ENCODE assay signal across 17 cellular contexts in genomic region chr16:86762035-86762550, GRCh38.
DNase-seq lines count a peak whose midpoint lies in the region; ATAC-seq and TF ChIP-seq lines count a peak whose summit lies in the region.
"Had no signal": no experiment of that assay in that cellular context is flagged by ENCODE, and none has a peak within 500 bp of the region (broad histone marks: within the 10 kb centered on the region; RNA-seq: fewer than 3 reads in every experiment).

No MANE protein-coding gene starts in this region.

- peaks cover 5% of the 10 kb centered on the region for H3F3A ChIP-seq in GM23248 (ENCODE audit: insufficient read depth)
- H3F3A ChIP-seq in SK-N-SH (replicated peaks; ENCODE audit: insufficient read depth): peaks cover 40% of the 10 kb centered on the region

- H2AFZ ChIP-seq in GM23248: peak overlapping the region; percentile 65; the same call in 1 of the 2 replicates
- H2AFZ ChIP-seq in SK-N-SH (ENCODE audit: low read depth): peak overlapping the region; percentile 46; the same call in 1 of the 2 replicates

- peak overlapping the region; percentile 30; the same call in 1 of the 2 replicates for H3K9ac ChIP-seq in GM23248
- peak overlapping the region; percentile 49 for H3K9ac ChIP-seq in SK-N-SH

- TF ChIP-seq RAD21 in SK-N-SH (IDR thresholded peaks at IDR 0.05; ENCODE audit: low read length): no peak

- POLR2A ChIA-PET in SK-N-SH (lab: Yijun Ruan, JAX): no interaction called here

- ATAC-seq in GM19397 (IDR thresholded peaks at IDR 0.05; ENCODE audit: unreplicated experiment) (no peak), omental fat pad (ENCODE audit: low FRiP score) (no peak), GM21367 (IDR thresholded peaks at IDR 0.05; ENCODE audit: unreplicated experiment) (no peak)
- ATAC-seq: left lobe of liver had no signal

- H3K4me3 ChIP-seq in GM23248 (peak overlapping the region; percentile 69), SK-N-SH (ENCODE audit: low read depth in 2 of 2, low read length in 1 of 2) (peak overlapping the region; percentile 30 to 64; a peak in 3 of 4 replicates), foreskin fibroblast (ENCODE audit: low read depth in 1 of 2, low read length in 2 of 2) (peak overlapping the region; percentile 31 to 36), sigmoid colon (no peak overlapping the region)
- H3K4me3 ChIP-seq: colonic mucosa had no signal

- H3K4me2 ChIP-seq in GM23248 (ENCODE audit: unreplicated experiment) (peak overlapping the region; percentile 84), SK-N-SH (peak overlapping the region; percentile 86)

- no peak for TF ChIP-seq CTCF in SK-N-SH (IDR thresholded peaks at IDR 0.05)
- no peak for TF ChIP-seq CTCF in foreskin fibroblast (IDR thresholded peaks at IDR 0.05; ENCODE audit: low read depth, low read length)
- no peak for TF ChIP-seq CTCF in sigmoid colon (IDR thresholded peaks at IDR 0.05)
- TF ChIP-seq CTCF in omental fat pad (IDR thresholded peaks at IDR 0.05): no peak

- H3K9me2 ChIP-seq in GM23248 (ENCODE audit: insufficient read depth): no peaks in the 10 kb centered on the region
- no peaks in the 10 kb centered on the region for H3K9me2 ChIP-seq in SK-N-SH

- CTCF ChIA-PET in SK-N-SH (lab: Yijun Ruan, JAX): interaction anchor here (2.0 to 3.1 kb wide), 2 partner anchors 8 to 12 kb away, joined by 9 to 11 read pairs; no protein-coding TSS in a partner anchor

- H3K36me3 ChIP-seq in GM23248 (ENCODE audit: low read depth) (no peaks in the 10 kb centered on the region), SK-N-SH (replicated peaks in 1 of 2; ENCODE audit: control insufficient read depth in 1 of 2, insufficient read depth in 2 of 2, low read length in 1 of 2) (no peaks in the 10 kb centered on the region), sigmoid colon (no peaks in the 10 kb centered on the region)
- H3K36me3 ChIP-seq: colonic mucosa had no signal

- DNase-seq in GM23248 (no peak), SK-N-SH (no peak), foreskin fibroblast (no peak), sigmoid colon (peak; percentile 6), omental fat pad (ENCODE audit: low spot score) (no peak)
- DNase-seq in stimulated activated CD4-positive, alpha-beta T cell treated with anti-CD3 and anti-CD28 coated beads, Interleukin-15, amount 100 ng/mL, for 24 hours: no peak
- DNase-seq: activated CD4-positive, alpha-beta T cell treated with anti-CD3 and anti-CD28 coated beads, Interleukin-2, amount 10 ng/mL, durations not matched to agents 24 days and 14 days; anterior cingulate cortex; colonic mucosa; NCI-H1694; NCI-H446 treated with DMSO at 0.1 percent for 48 hours; RPMI8226; stimulated activated CD4-positive, alpha-beta T cell treated with anti-CD3 and anti-CD28 coated beads, Interleukin-4, amount 100 ng/mL, for 4 hours; substantia nigra had no signal

- no peak for TF ChIP-seq POLR2A in sigmoid colon (IDR thresholded peaks at IDR 0.05)

- intact Hi-C loops in sigmoid colon (cut with DNase I): no loop called here

- H3K9me3 ChIP-seq in GM23248 (ENCODE audit: low read depth): no peaks in the 10 kb centered on the region
- H3K9me3 ChIP-seq in SK-N-SH: no peaks in the 10 kb centered on the region
- peaks cover 0 to 3% (median 0%) of the 10 kb centered on the region in 4 donors for H3K9me3 ChIP-seq in sigmoid colon
- H3K9me3 ChIP-seq: colonic mucosa had no signal

- peaks cover 15% of the 10 kb centered on the region; the same call in 1 of the 2 replicates for H3K4me1 ChIP-seq in GM23248 (ENCODE audit: insufficient read depth)
- H3K4me1 ChIP-seq in SK-N-SH (ENCODE audit: control insufficient read depth in 1 of 2, insufficient read depth in 2 of 2, low read depth in 1 of 2, low read length in 1 of 2): peaks cover 0 to 11% of the 10 kb centered on the region in 2 experiments; a peak in 2 of 4 replicates
- peaks cover 0 to 4% (median 0%) of the 10 kb centered on the region in 4 donors for H3K4me1 ChIP-seq in sigmoid colon
- H3K4me1 ChIP-seq: colonic mucosa had no signal

- TF ChIP-seq EP300 in SK-N-SH (IDR thresholded peaks at IDR 0.05; ENCODE audit: borderline replicate concordance in 1 of 2, low read depth in 1 of 2, low read length in 1 of 2) (no peak), sigmoid colon (IDR thresholded peaks at IDR 0.05) (no peak)

- H4K20me1 ChIP-seq in GM23248 (ENCODE audit: insufficient read depth): no peaks in the 10 kb centered on the region
- no peaks in the 10 kb centered on the region for H4K20me1 ChIP-seq in SK-N-SH (ENCODE audit: insufficient read depth)

- 18 to 19% methylated on average over 10 of the region's 10 CpGs for WGBS in GM23248 (ENCODE audit: low coverage in 1 of 2, low lambda C conversion rate in 2 of 2, missing lambda C conversion rate in 2 of 2), 2 experiments
- 25% methylated on average over 10 of the region's 10 CpGs for WGBS in SK-N-SH (ENCODE audit: low lambda C conversion rate)
- 54 to 61% methylated on average over 10 of the region's 10 CpGs for WGBS in sigmoid colon, 2 donors

- H3K79me2 ChIP-seq in GM23248 (ENCODE audit: insufficient read depth) (no peaks in the 10 kb centered on the region), SK-N-SH (ENCODE audit: insufficient read depth) (peaks cover 29% of the 10 kb centered on the region)

- H3K27me3 ChIP-seq in GM23248 (replicated peaks; ENCODE audit: insufficient read depth) (no peaks in the 10 kb centered on the region), SK-N-SH (ENCODE audit: insufficient read depth) (no peaks in the 10 kb centered on the region), sigmoid colon (peaks cover 5 to 90% (median 33%) of the 10 kb centered on the region in 3 donors)
- H3K27me3 ChIP-seq: colonic mucosa had no signal

- no peak overlapping the region for H3K27ac ChIP-seq in GM23248
- peak overlapping the region in 1 of 2 experiments; percentile 48; a peak in 2 of 4 replicates for H3K27ac ChIP-seq in SK-N-SH (ENCODE audit: low read depth in 2 of 2, low read length in 1 of 2)
- no peak overlapping the region for H3K27ac ChIP-seq in sigmoid colon
- H3K27ac ChIP-seq: colonic mucosa had no signal

- in situ Hi-C loops in GM23248 (cut with MboI): no loop called here

TF ChIP-seq in SK-N-SH, 30 proteins besides CTCF, POLR2A, EP300 and RAD21:
- no peak for TF ChIP-seq GATA2 (CRISPR knock-in tag; IDR thresholded peaks at IDR 0.05)
- no peak for TF ChIP-seq ELF1 (IDR thresholded peaks at IDR 0.05)
- TF ChIP-seq CHD2 (IDR thresholded peaks at IDR 0.05; ENCODE audit: low read length, partially characterized antibody): no peak
- no peak for TF ChIP-seq PBX3 (IDR thresholded peaks at IDR 0.05)
- no peak for TF ChIP-seq TCF12 (IDR thresholded peaks at IDR 0.05)
- TF ChIP-seq NRF1 (IDR thresholded peaks at IDR 0.05; ENCODE audit: low read depth, low read length): no peak
- no peak for TF ChIP-seq USF2 (IDR thresholded peaks at IDR 0.05; ENCODE audit: borderline replicate concordance, low read depth, low read length)
- TF ChIP-seq EZH2phosphoT487 (IDR thresholded peaks at IDR 0.05; ENCODE audit: borderline replicate concordance, low read depth): no peak
- TF ChIP-seq RXRA (IDR thresholded peaks at IDR 0.05; ENCODE audit: borderline replicate concordance, low read depth): no peak
- no peak for TF ChIP-seq GABPA (IDR thresholded peaks at IDR 0.05; ENCODE audit: low read depth)
- no peak for TF ChIP-seq TEAD4 (IDR thresholded peaks at IDR 0.05; ENCODE audit: borderline replicate concordance, insufficient read depth)
- no peak for TF ChIP-seq MAX (IDR thresholded peaks at IDR 0.05; ENCODE audit: low read depth)

Comparison
In these comparisons a context has a peak if more than half of its experiments do, and no peak if none do; other contexts are left out.
1. H3K4me3 ChIP-seq: peak in GM23248 (single experiment), SK-N-SH (2 of 2) and foreskin fibroblast (2 of 2); none in sigmoid colon (0 of 4).